Comparison of ENCODE assay signal across 25 cellular contexts in the genomic region with DNA sequence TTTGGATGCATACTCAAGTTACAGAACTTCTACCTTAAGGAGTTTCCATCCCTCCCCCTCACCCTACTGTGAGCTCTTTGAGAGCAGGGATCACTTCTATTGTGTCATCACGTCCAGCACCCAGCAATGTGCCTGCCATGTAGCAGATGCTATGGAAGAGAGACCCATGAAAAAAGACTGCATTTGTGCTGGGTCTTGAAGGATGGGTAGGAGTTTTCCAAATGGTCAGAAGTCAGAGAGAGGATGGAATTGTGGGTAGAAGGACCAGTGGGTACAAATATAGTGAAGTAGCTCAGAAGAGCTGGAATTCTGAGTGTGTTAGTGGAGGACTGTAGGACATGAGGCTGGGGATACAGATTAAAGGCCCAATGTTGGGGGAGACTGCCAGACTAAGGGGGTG.
"Had no signal": no experiment of that assay in that cellular context is flagged by ENCODE, and none has a peak within 500 bp of the region (broad histone marks: within the 10 kb centered on the region; RNA-seq: fewer than 3 reads in every experiment).

No MANE protein-coding gene starts in this region.

- H3K27ac ChIP-seq: colonic mucosa, coronary artery, epithelial cell of prostate, esophagus muscularis mucosa, esophagus squamous epithelium, foreskin keratinocyte, gastrocnemius medialis, gastroesophageal sphincter, heart left ventricle, heart right ventricle, hepatocyte had no signal

- H3K4me1 ChIP-seq: colonic mucosa, foreskin keratinocyte had no signal

- H2AFZ ChIP-seq: hepatocyte had no signal

- DNase-seq: colonic mucosa; cortex of kidney; dermis blood vessel endothelial cell; dorsolateral prefrontal cortex; effector CD4-positive, alpha-beta T cell; effector CD8-positive, alpha-beta T cell; effector memory CD4-positive, alpha-beta T cell; effector memory CD8-positive, alpha-beta T cell; endodermal cell; erythroblast; esophagus squamous epithelium; foreskin fibroblast; foreskin keratinocyte; foreskin melanocyte; gastrocnemius medialis; glutamatergic neuron; head of caudate nucleus; heart left ventricle; heart right ventricle had no signal

- H3K9me3 ChIP-seq: colonic mucosa, esophagus muscularis mucosa, esophagus squamous epithelium, gastrocnemius medialis, gastroesophageal sphincter, heart left ventricle, heart right ventricle had no signal

- H3K4me3 ChIP-seq: colonic mucosa, coronary artery, dorsolateral prefrontal cortex, esophagus muscularis mucosa, esophagus squamous epithelium, gastrocnemius medialis, gastroesophageal sphincter, heart left ventricle, heart right ventricle, hepatocyte had no signal

- H3K4me2 ChIP-seq: hepatocyte had no signal

- H3K27me3 ChIP-seq: colonic mucosa, dorsolateral prefrontal cortex, esophagus muscularis mucosa, esophagus squamous epithelium, foreskin keratinocyte, gastrocnemius medialis, gastroesophageal sphincter, heart left ventricle, heart right ventricle, hepatocyte had no signal

- ATAC-seq: effector memory CD8-positive, alpha-beta T cell; esophagus mucosa; foreskin keratinocyte; gastrocnemius medialis; gastroesophageal sphincter; heart left ventricle; heart right ventricle had no signal

- H3K79me2 ChIP-seq: hepatocyte had no signal

- H3K36me3 ChIP-seq: colonic mucosa, gastrocnemius medialis had no signal
